ENCODE assay signal across 7 cellular contexts in genomic region chr12:113241191-113242017, GRCh38. TPM values are rescaled to one million over a fixed set of nuclear protein-coding genes. Genes with fewer than 3 reads are reported as not detected.
DNase-seq lines count a peak whose midpoint lies in the region; ATAC-seq, FAIRE-seq and TF ChIP-seq lines count a peak whose summit lies in the region.

No MANE protein-coding gene starts in this region.

- no peaks in the 10 kb centered on the region for H3K27me3 Mint-ChIP-seq in activated T-cell treated with anti-CD3 and anti-CD28 coated beads, Interleukin-2, amount 50 U/mL, for 4 hours (ENCODE audit: low read depth)

- CTCF ChIA-PET in Panc1 (lab: Charles Lee): interaction anchor here (0.7 to 0.8 kb wide), 2 partner anchors 9 to 220 kb away, joined by 3 to 5 read pairs; no protein-coding TSS in a partner anchor

- no peaks in the 10 kb centered on the region for H3K36me3 ChIP-seq in Panc1 (ENCODE audit: control insufficient read depth, insufficient read depth, low read length)
- H3K36me3 ChIP-seq in skeletal muscle tissue (ENCODE audit: control insufficient read depth in 3 of 3, insufficient read depth in 3 of 3, low read length in 3 of 3): peaks cover 4 to 18% (median 14%) of the 10 kb centered on the region in 3 donors

- peaks cover 19% of the 10 kb centered on the region for H3K4me1 Mint-ChIP-seq in activated T-cell treated with anti-CD3 and anti-CD28 coated beads, Interleukin-2, amount 50 U/mL, for 4 hours (ENCODE audit: low read depth)

- no peak for FAIRE-seq in D721Med (lab: Jason Lieb, UNC)

- H3K27me3 ChIP-seq in Panc1 (ENCODE audit: control insufficient read depth, insufficient read depth, low read length): no peaks in the 10 kb centered on the region
- no peaks in the 10 kb centered on the region for H3K27me3 ChIP-seq in skeletal muscle tissue (ENCODE audit: control insufficient read depth in 3 of 3, insufficient read depth in 3 of 3, low read length in 3 of 3)

- H3K4me3 ChIP-seq in Panc1 (ENCODE audit: low read depth in 2 of 2, low read length in 2 of 2) (peak overlapping the region in 1 of 2 experiments; percentile 35; a peak in 2 of 4 replicates), fibroblast of the aortic adventitia (ENCODE audit: low read depth, low read length) (no peak overlapping the region), skeletal muscle tissue (ENCODE audit: low read length in 3 of 3) (no peak overlapping the region)

- H3K27ac ChIP-seq in Panc1 (ENCODE audit: low read length): peak overlapping the region; percentile 86
- H3K27ac ChIP-seq in skeletal muscle tissue (ENCODE audit: low read depth, low read length): peak overlapping the region; percentile 75

- ATAC-seq in Panc1: peak; percentile 82
- no peak for ATAC-seq in activated T-cell treated with anti-CD3 and anti-CD28 coated beads, Interleukin-2, amount 50 U/mL, for 4 hours

- POLR2A ChIA-PET in Panc1 (lab: Charles Lee): interaction anchor here (0.9 kb wide), 1 partner anchor 12 kb away, joined by 6 read pairs; no protein-coding TSS in a partner anchor

- no TSS peak for BruUV-seq in Panc1 (replicated peaks; lab: Mats Ljungman, UMichigan)

- DNase-seq in HS-27A (ENCODE audit: low read depth) (peak; percentile 72), Panc1 (ENCODE audit: low read depth, low spot score) (peak; percentile 84), fibroblast of the aortic adventitia (ENCODE audit: low read depth) (peak; percentile 47), ecto neural progenitor cell (ENCODE audit: low spot score) (no peak), D721Med (ENCODE audit: insufficient read length, low spot score) (no peak)
- no peak for DNase-seq in activated T-cell treated with anti-CD3 and anti-CD28 coated beads, Interleukin-2, amount 50 U/mL, for 4 hours

- H3K9ac ChIP-seq in skeletal muscle tissue (ENCODE audit: low read depth in 1 of 3, low read length in 3 of 3): peak overlapping the region; percentile 16 to 72 (median 69)

- no peak overlapping the region for H3K4me3 Mint-ChIP-seq in activated T-cell treated with anti-CD3 and anti-CD28 coated beads, Interleukin-2, amount 50 U/mL, for 4 hours

- no peak for TF ChIP-seq CTCF in Panc1 (IDR thresholded peaks at IDR 0.05)
- no peak for TF ChIP-seq CTCF in fibroblast of the aortic adventitia (IDR thresholded peaks at IDR 0.05; ENCODE audit: insufficient read depth, low read length)
- TF ChIP-seq CTCF in D721Med (IDR thresholded peaks at IDR 0.05; ENCODE audit: insufficient read depth, missing control alignments): no peak

- H3K4me1 ChIP-seq in Panc1 (ENCODE audit: control insufficient read depth, insufficient read depth, low read length): peaks cover 61% of the 10 kb centered on the region
- H3K4me1 ChIP-seq in skeletal muscle tissue (ENCODE audit: control insufficient read depth in 3 of 3, insufficient read depth in 3 of 3, low read length in 3 of 3): peaks cover 73 to 90% (median 78%) of the 10 kb centered on the region in 3 donors

- no peaks in the 10 kb centered on the region for H3K9me3 Mint-ChIP-seq in activated T-cell treated with anti-CD3 and anti-CD28 coated beads, Interleukin-2, amount 50 U/mL, for 4 hours

- in situ Hi-C loops in Panc1 (cut with HindIII; ENCODE audit: low pct_unique_long_range_greater_than_20kb, low sequenced_read_pairs): no loop called here

- intact Hi-C loops in Panc1 (cut with micrococcal nuclease; ENCODE audit: unreplicated experiment): no loop called here

- no peaks in the 10 kb centered on the region for H3K9me3 ChIP-seq in Panc1 (ENCODE audit: control insufficient read depth, insufficient read depth, low read depth, low read length)
- H3K9me3 ChIP-seq in skeletal muscle tissue (ENCODE audit: control insufficient read depth in 3 of 3, low read length in 3 of 3): no peaks in the 10 kb centered on the region

- peaks cover 22% of the 10 kb centered on the region for H3K36me3 Mint-ChIP-seq in activated T-cell treated with anti-CD3 and anti-CD28 coated beads, Interleukin-2, amount 50 U/mL, for 4 hours (ENCODE audit: insufficient read depth)

RNA-seq across cellular contexts. Expression of gene TPCN1, which starts 20.1 kb away (rescaled TPM):
- 75.2 TPM for total RNA-seq in Panc1 (2021; ENCODE audit: unreplicated experiment)
- 94.6 TPM for polyA plus RNA-seq in Panc1 (2012; ENCODE audit: insufficient read length)
- 11.4 and 20.4 TPM in 2 replicates for total RNA-seq in fibroblast of the aortic adventitia (ENCODE audit: low replicate concordance)
- 11.0 TPM for total RNA-seq in skeletal muscle tissue
- 10 to 100 TPM; 17.5 to 23.7 (median 20.8) TPM for total RNA-seq in activated T-cell treated with anti-CD3 and anti-CD28 coated beads, Interleukin-2, amount 50 U/mL, for 4 hours

RNA-seq across cellular contexts. Expression of gene RITA1, which starts 55.9 kb away (rescaled TPM):
- total RNA-seq in Panc1 (2021; ENCODE audit: unreplicated experiment): 41.0 TPM
- 45.7 TPM for polyA plus RNA-seq in Panc1 (2012; ENCODE audit: insufficient read length)
- 13.5 and 16.3 TPM in 2 replicates for total RNA-seq in fibroblast of the aortic adventitia (ENCODE audit: low replicate concordance)
- 10.4 TPM for total RNA-seq in skeletal muscle tissue
- total RNA-seq in activated T-cell treated with anti-CD3 and anti-CD28 coated beads, Interleukin-2, amount 50 U/mL, for 4 hours: 10 to 100 TPM; 24.6 to 31.0 (median 27.5) TPM

RNA-seq across cellular contexts. Expression of gene DDX54, which starts 56.1 kb away (rescaled TPM):
- 101 TPM for total RNA-seq in Panc1 (2021; ENCODE audit: unreplicated experiment)
- 156 TPM for polyA plus RNA-seq in Panc1 (2012; ENCODE audit: insufficient read length)
- total RNA-seq in fibroblast of the aortic adventitia (ENCODE audit: low replicate concordance): 31.2 and 107 TPM in 2 replicates
- total RNA-seq in skeletal muscle tissue: 29.7 TPM
- 100 to 1,000 TPM; 213 to 236 (median 232) TPM for total RNA-seq in activated T-cell treated with anti-CD3 and anti-CD28 coated beads, Interleukin-2, amount 50 U/mL, for 4 hours

Comparison
In these comparisons a context has a peak if more than half of its experiments do, and no peak if none do; other contexts are left out.
1. DNase-seq: peak in HS-27A (single experiment), Panc1 (single experiment) and fibroblast of the aortic adventitia (single experiment); none in ecto neural progenitor cell (single experiment), activated T-cell treated with anti-CD3 and anti-CD28 coated beads, Interleukin-2, amount 50 U/mL, for 4 hours (single experiment) and D721Med (single experiment).